ENCODE assay signal across 8 cellular contexts in the genomic region with DNA sequence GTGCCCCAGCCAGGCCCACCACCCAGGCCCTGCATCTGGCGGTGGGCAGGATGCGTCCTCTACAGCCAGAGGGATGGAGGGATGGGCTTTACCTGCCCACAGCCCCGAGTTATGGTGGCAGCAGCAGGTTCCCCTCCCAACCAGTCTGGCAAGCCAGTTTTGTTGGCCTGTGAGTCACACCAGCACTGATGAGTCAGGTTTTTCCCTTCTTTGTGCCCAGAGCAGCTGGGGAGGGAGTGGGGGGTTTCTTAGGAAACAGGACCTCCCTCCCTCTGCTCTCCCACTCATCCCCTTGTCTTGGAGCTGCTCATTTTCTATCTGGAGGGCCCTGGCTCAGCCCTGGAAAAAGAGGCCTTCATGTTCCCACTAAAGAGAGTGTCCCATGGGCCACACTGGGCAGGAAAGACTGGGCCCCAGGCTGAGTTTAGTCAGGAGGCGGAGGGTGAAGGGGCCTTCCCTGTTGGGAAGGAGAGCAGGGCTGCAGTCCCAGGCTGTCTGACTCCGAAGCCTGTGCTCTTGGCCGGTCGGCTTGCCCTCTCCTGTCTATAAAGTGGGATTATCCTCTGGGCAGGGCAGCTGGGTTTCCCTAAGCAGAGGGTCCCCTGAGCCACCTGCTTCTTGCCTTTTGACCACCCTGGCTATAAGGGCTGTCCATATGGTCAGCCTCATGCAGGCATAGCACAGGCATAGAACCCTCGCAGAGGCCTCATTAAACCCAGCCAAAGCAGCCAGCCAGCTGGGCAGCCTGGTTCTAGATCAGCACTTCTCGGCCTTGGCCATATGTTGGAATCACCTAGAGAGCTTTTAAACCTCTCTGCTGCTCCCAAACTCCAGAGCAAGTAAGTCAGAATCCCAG. TPM values are rescaled to one million over a fixed set of nuclear protein-coding genes. Genes with fewer than 3 reads are reported as not detected.
DNase-seq lines count a peak whose midpoint lies in the region; ATAC-seq and TF ChIP-seq lines count a peak whose summit lies in the region.

No MANE protein-coding gene starts in this region.

- ATAC-seq in T-helper 17 cell: no peak
- peak in 3 of 4 donors; percentile 24 to 76 (median 42) for ATAC-seq in right lobe of liver
- ATAC-seq in GM21786 (IDR thresholded peaks at IDR 0.05; ENCODE audit: unreplicated experiment): no peak

- no peaks in the 10 kb centered on the region for H3K4me1 ChIP-seq in right lobe of liver

- H3K27ac ChIP-seq in cingulate gyrus (ENCODE audit: low read depth, low read length): peak overlapping the region; percentile 96
- peak overlapping the region in 2 of 3 donors; percentile 40 to 69 for H3K27ac ChIP-seq in right lobe of liver

- no peak for TF ChIP-seq CTCF in right lobe of liver (IDR thresholded peaks at IDR 0.05)

- H3K4me1 Mint-ChIP-seq in T-helper 17 cell: peaks cover 5% of the 10 kb centered on the region

- 100% methylated on average over 4 of the region's 9 CpGs for WGBS in right lobe of liver (ENCODE audit: insufficient coverage, low coverage, low lambda C conversion rate, missing lambda C conversion rate)

- no peak overlapping the region for H3K4me3 Mint-ChIP-seq in T-helper 17 cell

- no peaks in the 10 kb centered on the region for H3K36me3 Mint-ChIP-seq in T-helper 17 cell (ENCODE audit: low read depth)

- TF ChIP-seq POLR2A in right lobe of liver (IDR thresholded peaks at IDR 0.05): no peak

- H3K9me3 ChIP-seq in T-helper 17 cell (ENCODE audit: control insufficient read depth, low read length, poor library complexity, severe bottlenecking) (no peaks in the 10 kb centered on the region), right lobe of liver (no peaks in the 10 kb centered on the region)

- peaks cover 4% of the 10 kb centered on the region for H3K27me3 Mint-ChIP-seq in T-helper 17 cell

- no peak overlapping the region for H3K4me3 ChIP-seq in right lobe of liver

- H3K27me3 ChIP-seq in right lobe of liver: no peaks in the 10 kb centered on the region

- intact Hi-C loops in right lobe of liver (cut with DNase I): loop anchor here in 1 of 2 donors (10.0 kb wide), 1 partner anchor 78 kb away; no protein-coding TSS in a partner anchor

- H3K27ac Mint-ChIP-seq in T-helper 17 cell: peak overlapping the region; percentile 32

- DNase-seq in HCEC 1CT (peak; percentile 88), T-helper 17 cell (no peak), right lobe of liver (peak in 1 of 3 donors; percentile 42), NCI-H526 (lab: John Stamatoyannopoulos, UW) (no peak), NCI-H748 treated with DMSO at 0.1 percent for 48 hours (lab: John Stamatoyannopoulos, UW) (no peak)
- peak; percentile 18 to 55 (median 22) for DNase-seq in stimulated activated CD4-positive, alpha-beta T cell treated with anti-CD3 and anti-CD28 coated beads, TNF-alpha, amount 100 ng/mL, for 24 hours (ENCODE audit: low read depth in 3 of 3)

- H3K36me3 ChIP-seq in right lobe of liver: no peaks in the 10 kb centered on the region

RNA-seq across cellular contexts. Expression of gene ANKRD2, which starts 30.2 kb away (rescaled TPM):
- total RNA-seq in T-helper 17 cell (not detected), right lobe of liver (under 1 TPM in 4 of 6 experiments, not detected in 2; 0.28 to 0.81 (median 0.50) TPM)

RNA-seq across cellular contexts. Expression of gene HOGA1, which starts 41.8 kb away (rescaled TPM):
- total RNA-seq in T-helper 17 cell (not detected), right lobe of liver (10 to 100 TPM; 16.8 to 92.9 (median 36.5) TPM)

RNA-seq across cellular contexts. Expression of gene UBTD1, which starts 43.7 kb away (rescaled TPM):
- total RNA-seq in T-helper 17 cell (1 to 10 TPM; 1.1 to 1.4 TPM), right lobe of liver (1 to 10 TPM; 5.4 to 8.8 (median 7.0) TPM)

RNA-seq across cellular contexts. Expression of gene MMS19, which starts 44.2 kb away (rescaled TPM):
- 10 to 100 TPM; 60.1 to 71.2 TPM for total RNA-seq in T-helper 17 cell
- 10 to 100 TPM; 18.7 to 40.7 (median 20.3) TPM for total RNA-seq in right lobe of liver

RNA-seq across cellular contexts. Expression of gene C10orf62, which starts 47.1 kb away (rescaled TPM):
- not detected for total RNA-seq in T-helper 17 cell
- total RNA-seq in right lobe of liver: 1 to 10 TPM in 5 of 6 experiments, not detected in 1; 1.2 to 4.1 (median 2.2) TPM

Comparison
In these comparisons a context has a peak if more than half of its experiments do, and no peak if none do; other contexts are left out.
1. DNase-seq: peak in HCEC 1CT (single experiment) and stimulated activated CD4-positive, alpha-beta T cell treated with anti-CD3 and anti-CD28 coated beads, TNF-alpha, amount 100 ng/mL, for 24 hours (3 of 3); none in T-helper 17 cell (0 of 3), NCI-H526 (0 of 2) and NCI-H748 treated with DMSO at 0.1 percent for 48 hours (single experiment).
2. ATAC-seq: peak in right lobe of liver (3 of 4); none in T-helper 17 cell (single experiment) and GM21786 (single experiment).
3. RNA of gene HOGA1, which starts 41.8 kb away (total RNA-seq): 16.8 to 92.9 TPM in right lobe of liver; not detected in T-helper 17 cell; every median in the first group is over 10 times any median in the second.